Comparison of ENCODE assay signal across 8 cellular contexts in genomic region chr6:25961619-25962367, GRCh38. TPM values are rescaled to one million over a fixed set of nuclear protein-coding genes. Genes with fewer than 3 reads are reported as not detected.
DNase-seq lines count a peak whose midpoint lies in the region; ATAC-seq and TF ChIP-seq lines count a peak whose summit lies in the region.

No MANE protein-coding gene starts in this region.

- peak overlapping the region; percentile 97 for H3K4me3 Mint-ChIP-seq in activated T-cell treated with anti-CD3 and anti-CD28 coated beads, Interleukin-2, amount 50 U/mL, for 72 hours

- H3K27me3 ChIP-seq in layer of hippocampus (ENCODE audit: control insufficient read depth, insufficient read depth, low read length) (no peaks in the 10 kb centered on the region), upper lobe of left lung (no peaks in the 10 kb centered on the region)

- H3K27me3 Mint-ChIP-seq in activated T-cell treated with anti-CD3 and anti-CD28 coated beads, Interleukin-2, amount 50 U/mL, for 72 hours (ENCODE audit: low read depth): no peaks in the 10 kb centered on the region

- peaks cover 0 to 19% (median 11%) of the 10 kb centered on the region in 4 donors for H3K36me3 ChIP-seq in upper lobe of left lung

- H3K27ac ChIP-seq in layer of hippocampus (ENCODE audit: low read depth, low read length) (peak overlapping the region; percentile 86), upper lobe of left lung (peak overlapping the region; percentile 89 to 95 (median 94))

- TF ChIP-seq CTCF in upper lobe of left lung (IDR thresholded peaks at IDR 0.05): peak in 2 of 6 experiments; percentile 7 to 10

- TF ChIP-seq EP300 in upper lobe of left lung (IDR thresholded peaks at IDR 0.05): no peak

- TF ChIP-seq POLR2A in upper lobe of left lung (IDR thresholded peaks at IDR 0.05): no peak

- peak; percentile 44 for DNase-seq in activated T-cell treated with anti-CD3 and anti-CD28 coated beads, Interleukin-2, amount 50 U/mL, for 1 hour
- DNase-seq in activated T-cell treated with anti-CD3 and anti-CD28 coated beads for 4 hours (no peak), upper lobe of left lung (no peak), GDM1 (lab: John Stamatoyannopoulos, UW) (no peak), H4 (ENCODE audit: low spot score) (no peak)
- no peak for DNase-seq in activated T-cell treated with anti-CD3 and anti-CD28 coated beads, Interleukin-2, amount 50 U/mL, for 72 hours

- peak overlapping the region; percentile 98 for H3K27ac Mint-ChIP-seq in activated T-cell treated with anti-CD3 and anti-CD28 coated beads, Interleukin-2, amount 50 U/mL, for 72 hours

- H3K4me3 ChIP-seq in upper lobe of left lung: peak overlapping the region in 3 of 4 donors; percentile 52 to 61 (median 53)

- H3K4me1 Mint-ChIP-seq in activated T-cell treated with anti-CD3 and anti-CD28 coated beads, Interleukin-2, amount 50 U/mL, for 72 hours (ENCODE audit: low read depth): peaks cover 74% of the 10 kb centered on the region

- WGBS in upper lobe of left lung, 2 donors: 46 to 52% methylated on average over 5 of the region's 5 CpGs

- peaks cover 11 to 23% of the 10 kb centered on the region in 2 donors for H3K9me3 Mint-ChIP-seq in activated T-cell treated with anti-CD3 and anti-CD28 coated beads, Interleukin-2, amount 50 U/mL, for 72 hours

- peaks cover 34 to 48% (median 41%) of the 10 kb centered on the region in 4 donors for H3K4me1 ChIP-seq in upper lobe of left lung

- no peak for ATAC-seq in activated T-cell treated with anti-CD3 and anti-CD28 coated beads, Interleukin-2, amount 50 U/mL, for 72 hours (replicated peaks in 1 of 2)
- ATAC-seq in upper lobe of left lung (ENCODE audit: low FRiP score in 2 of 2) (peak in 1 of 2 donors; percentile 2), HG03139 (IDR thresholded peaks at IDR 0.05; ENCODE audit: unreplicated experiment) (no peak)

- no peaks in the 10 kb centered on the region for H3K9me3 ChIP-seq in upper lobe of left lung

- H3K36me3 Mint-ChIP-seq in activated T-cell treated with anti-CD3 and anti-CD28 coated beads, Interleukin-2, amount 50 U/mL, for 72 hours (ENCODE audit: insufficient read depth in 2 of 2): peaks cover 47 to 50% of the 10 kb centered on the region in 2 donors

RNA-seq across cellular contexts. Expression of gene TRIM38, which starts 0.8 kb away (rescaled TPM):
- total RNA-seq in activated T-cell treated with anti-CD3 and anti-CD28 coated beads, Interleukin-2, amount 50 U/mL, for 72 hours: 10 to 100 TPM; 21.3 to 39.9 TPM
- 10 to 100 TPM in 5 of 6 donors, 1 to 10 TPM in 1; 9.0 to 22.0 (median 14.7) TPM for total RNA-seq in upper lobe of left lung
- total RNA-seq in H4 (2014; rRNA removed; shearing (Covaris generic)): 4.7 and 7.1 TPM in 2 replicates

RNA-seq across cellular contexts. Expression of gene SLC17A2, which starts 31.3 kb away (rescaled TPM):
- total RNA-seq in activated T-cell treated with anti-CD3 and anti-CD28 coated beads, Interleukin-2, amount 50 U/mL, for 72 hours: not detected
- not detected for total RNA-seq in upper lobe of left lung
- total RNA-seq in H4 (2014; rRNA removed; shearing (Covaris generic)): not detected in 2 replicates
